1 cellular context compared by ENCODE assay signal in the genomic region with DNA sequence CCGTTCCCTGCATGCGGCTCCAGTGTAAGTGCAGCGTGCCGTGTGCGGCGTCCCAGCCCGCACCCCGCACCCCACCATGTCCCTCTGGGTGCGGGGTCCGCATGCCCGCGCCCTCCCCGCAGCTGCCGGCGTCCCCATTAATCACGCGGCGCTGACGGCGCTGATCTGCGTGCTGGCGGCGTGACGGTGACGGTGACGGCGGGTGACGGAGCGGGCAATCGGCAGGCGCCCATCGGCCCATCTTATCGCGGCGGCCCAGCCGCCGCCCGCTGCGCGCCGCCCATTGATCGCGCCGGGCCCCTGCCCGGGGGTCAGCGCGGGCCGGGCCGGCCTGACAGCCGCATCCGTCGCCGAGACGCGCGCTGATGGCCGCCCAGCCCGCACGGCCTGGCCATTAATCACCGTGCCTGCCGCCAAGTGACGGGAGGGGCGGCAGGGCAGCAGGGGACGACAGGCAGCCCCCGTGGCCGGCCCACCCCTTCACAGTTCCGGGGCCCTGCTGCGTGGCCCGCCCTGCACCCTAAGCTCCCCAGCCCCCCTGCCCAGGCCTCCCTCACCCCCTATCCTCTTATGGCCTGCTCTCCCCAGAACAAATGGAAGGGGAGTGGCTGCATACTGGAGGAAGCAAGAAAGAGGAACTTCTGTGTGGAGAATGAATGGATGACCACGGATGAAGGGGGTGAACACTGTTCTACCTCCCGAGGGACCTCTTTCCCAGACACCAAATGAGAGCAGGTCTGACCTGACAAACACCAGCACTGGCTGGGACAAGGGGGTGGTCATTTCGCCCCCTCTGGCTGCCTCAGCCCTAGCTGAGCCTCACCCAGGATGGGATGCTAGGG.
TF ChIP-seq lines count a peak whose summit lies in the region.

No MANE protein-coding gene starts in this region.

TF ChIP-seq in K562, 482 proteins besides CTCF, POLR2A, EP300 and RAD21 (continued from another document and continues in another):
- TF ChIP-seq, protein P1, sequence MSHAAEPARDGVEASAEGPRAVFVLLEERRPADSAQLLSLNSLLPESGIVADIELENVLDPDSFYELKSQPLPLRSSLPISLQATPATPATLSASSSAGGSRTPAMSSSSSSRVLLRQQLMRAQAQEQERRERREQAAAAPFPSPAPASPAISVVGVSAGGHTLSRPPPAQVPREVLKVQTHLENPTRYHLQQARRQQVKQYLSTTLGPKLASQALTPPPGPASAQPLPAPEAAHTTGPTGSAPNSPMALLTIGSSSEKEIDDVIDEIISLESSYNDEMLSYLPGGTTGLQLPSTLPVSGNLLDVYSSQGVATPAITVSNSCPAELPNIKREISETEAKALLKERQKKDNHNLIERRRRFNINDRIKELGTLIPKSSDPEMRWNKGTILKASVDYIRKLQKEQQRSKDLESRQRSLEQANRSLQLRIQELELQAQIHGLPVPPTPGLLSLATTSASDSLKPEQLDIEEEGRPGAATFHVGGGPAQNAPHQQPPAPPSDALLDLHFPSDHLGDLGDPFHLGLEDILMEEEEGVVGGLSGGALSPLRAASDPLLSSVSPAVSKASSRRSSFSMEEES (CRISPR knock-in tag; IDR thresholded peaks at IDR 0.05): no peak
- TF ChIP-seq, protein P2, sequence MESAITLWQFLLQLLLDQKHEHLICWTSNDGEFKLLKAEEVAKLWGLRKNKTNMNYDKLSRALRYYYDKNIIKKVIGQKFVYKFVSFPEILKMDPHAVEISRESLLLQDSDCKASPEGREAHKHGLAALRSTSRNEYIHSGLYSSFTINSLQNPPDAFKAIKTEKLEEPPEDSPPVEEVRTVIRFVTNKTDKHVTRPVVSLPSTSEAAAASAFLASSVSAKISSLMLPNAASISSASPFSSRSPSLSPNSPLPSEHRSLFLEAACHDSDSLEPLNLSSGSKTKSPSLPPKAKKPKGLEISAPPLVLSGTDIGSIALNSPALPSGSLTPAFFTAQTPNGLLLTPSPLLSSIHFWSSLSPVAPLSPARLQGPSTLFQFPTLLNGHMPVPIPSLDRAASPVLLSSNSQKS (CRISPR knock-in tag; IDR thresholded peaks at IDR 0.05): no peak
- TF ChIP-seq ZFP30 (CRISPR knock-in tag; IDR thresholded peaks at IDR 0.05; ENCODE audit: borderline replicate concordance) (no peak), MECOM (CRISPR knock-in tag; IDR thresholded peaks at IDR 0.05) (no peak), ZNF263 (CRISPR knock-in tag; IDR thresholded peaks at IDR 0.05; ENCODE audit: borderline replicate concordance) (no peak), TCF3 (CRISPR knock-in tag; IDR thresholded peaks at IDR 0.05) (peak; percentile 85), ZNF75A (CRISPR knock-in tag; IDR thresholded peaks at IDR 0.05) (no peak), HMG20A (CRISPR knock-in tag; conservative IDR thresholded peaks at IDR 0.05) (no peak), ETV1 (tag; conservative IDR thresholded peaks at IDR 0.05; ENCODE audit: low read depth) (no peak), MXI1 (IDR thresholded peaks at IDR 0.05; ENCODE audit: low read depth, low read length) (no peak), TAF15 (IDR thresholded peaks at IDR 0.05; ENCODE audit: low read depth, low read length) (no peak), BMI1 (IDR thresholded peaks at IDR 0.05; ENCODE audit: low read length) (no peak), SP1 (CRISPR knock-in tag; IDR thresholded peaks at IDR 0.05) (no peak; the same call in 1 of the 2 replicates), DPF2 (IDR thresholded peaks at IDR 0.05) (no peak; the same call in none of the 2 replicates), KHSRP (IDR thresholded peaks at IDR 0.05) (peak; percentile 53; the same call in 1 of the 2 replicates), PHTF2 (CRISPR knock-in tag; IDR thresholded peaks at IDR 0.05) (no peak), CBFA2T2 (conservative IDR thresholded peaks at IDR 0.05) (peak; percentile 42; the same call in 1 of the 2 replicates), EZH2 (IDR thresholded peaks at IDR 0.05; ENCODE audit: borderline replicate concordance, low read depth, low read length) (no peak), HEY1 (CRISPR knock-in tag; IDR thresholded peaks at IDR 0.05; ENCODE audit: borderline replicate concordance) (no peak), DIDO1 (tag; IDR thresholded peaks at IDR 0.05; ENCODE audit: low read depth) (no peak), THRAP3 (IDR thresholded peaks at IDR 0.05; ENCODE audit: borderline replicate concordance) (no peak), TBL1XR1 (IDR thresholded peaks at IDR 0.05; ENCODE audit: low read length in 2 of 2) (peak in 1 of 2 experiments; percentile 77; a peak in 2 of 4 replicates), ELF2 (CRISPR knock-in tag; IDR thresholded peaks at IDR 0.05) (no peak), MTF1 (CRISPR knock-in tag; IDR thresholded peaks at IDR 0.05; ENCODE audit: borderline replicate concordance) (no peak), ZSCAN32 (CRISPR knock-in tag; IDR thresholded peaks at IDR 0.05) (no peak), FUS (optimal IDR thresholded peaks at IDR 0.05; ENCODE audit: low read depth, low read length) (peak; percentile 66), ZNF766 (CRISPR knock-in tag; conservative IDR thresholded peaks at IDR 0.05) (peak; percentile 48; the same call in 1 of the 2 replicates), PURB (CRISPR knock-in tag; IDR thresholded peaks at IDR 0.05; ENCODE audit: low read depth) (no peak), TAF9B (IDR thresholded peaks at IDR 0.05; ENCODE audit: partially characterized antibody) (no peak), MTA2 (IDR thresholded peaks at IDR 0.05; ENCODE audit: low read depth) (no peak), TCF7 (IDR thresholded peaks at IDR 0.05; ENCODE audit: borderline replicate concordance) (no peak), ARID1B (IDR thresholded peaks at IDR 0.05) (peak; percentile 74), JUND (IDR thresholded peaks at IDR 0.05; ENCODE audit: borderline replicate concordance, low read depth, low read length) (peak; percentile 66), JUND (tag; IDR thresholded peaks at IDR 0.05; ENCODE audit: borderline replicate concordance, low read depth, low read length) (no peak; the same call in 2 of the 3 replicates), ZNF76 (CRISPR knock-in tag; IDR thresholded peaks at IDR 0.05; ENCODE audit: borderline replicate concordance) (no peak), ZNF41 (CRISPR knock-in tag; conservative IDR thresholded peaks at IDR 0.05) (no peak), ZNF316 (IDR thresholded peaks at IDR 0.05) (no peak), HNRNPK (IDR thresholded peaks at IDR 0.05; ENCODE audit: low read depth, low read length, poor library complexity, severe bottlenecking) (peak; percentile 46), LEF1 (IDR thresholded peaks at IDR 0.05) (no peak), YY1 (IDR thresholded peaks at IDR 0.05; ENCODE audit: borderline replicate concordance in 1 of 3, control insufficient read depth in 1 of 3, extremely low read depth in 1 of 3, insufficient read depth in 3 of 3, insufficient read length in 1 of 3, insufficient replicate concordance in 2 of 3, low read depth in 1 of 3, low read length in 2 of 3) (peak in 1 of 3 experiments; percentile 78), CHCHD3 (CRISPR knock-in tag; IDR thresholded peaks at IDR 0.05) (no peak), E2F3 (CRISPR knock-in tag; IDR thresholded peaks at IDR 0.05) (no peak), MEF2D (tag; conservative IDR thresholded peaks at IDR 0.05; ENCODE audit: low read depth) (no peak)
- TF ChIP-seq, protein P3, sequence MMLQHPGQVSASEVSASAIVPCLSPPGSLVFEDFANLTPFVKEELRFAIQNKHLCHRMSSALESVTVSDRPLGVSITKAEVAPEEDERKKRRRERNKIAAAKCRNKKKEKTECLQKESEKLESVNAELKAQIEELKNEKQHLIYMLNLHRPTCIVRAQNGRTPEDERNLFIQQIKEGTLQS (IDR thresholded peaks at IDR 0.05): 0 out of 2 replicates have a peak, but pooled peaks have one; percentile 17
- TF ChIP-seq, protein P3 (CRISPR knock-in tag; conservative IDR thresholded peaks at IDR 0.05): no peak
- TF ChIP-seq, protein P4, sequence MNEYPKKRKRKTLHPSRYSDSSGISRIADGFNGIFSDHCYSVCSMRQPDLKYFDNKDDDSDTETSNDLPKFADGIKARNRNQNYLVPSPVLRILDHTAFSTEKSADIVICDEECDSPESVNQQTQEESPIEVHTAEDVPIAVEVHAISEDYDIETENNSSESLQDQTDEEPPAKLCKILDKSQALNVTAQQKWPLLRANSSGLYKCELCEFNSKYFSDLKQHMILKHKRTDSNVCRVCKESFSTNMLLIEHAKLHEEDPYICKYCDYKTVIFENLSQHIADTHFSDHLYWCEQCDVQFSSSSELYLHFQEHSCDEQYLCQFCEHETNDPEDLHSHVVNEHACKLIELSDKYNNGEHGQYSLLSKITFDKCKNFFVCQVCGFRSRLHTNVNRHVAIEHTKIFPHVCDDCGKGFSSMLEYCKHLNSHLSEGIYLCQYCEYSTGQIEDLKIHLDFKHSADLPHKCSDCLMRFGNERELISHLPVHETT (CRISPR knock-in tag; conservative IDR thresholded peaks at IDR 0.05 in 1 of 2, IDR thresholded peaks at IDR 0.05 in 1 of 2): peak in 1 of 2 experiments; percentile 90; a peak in 2 of 4 replicates
- TF ChIP-seq, protein P5, sequence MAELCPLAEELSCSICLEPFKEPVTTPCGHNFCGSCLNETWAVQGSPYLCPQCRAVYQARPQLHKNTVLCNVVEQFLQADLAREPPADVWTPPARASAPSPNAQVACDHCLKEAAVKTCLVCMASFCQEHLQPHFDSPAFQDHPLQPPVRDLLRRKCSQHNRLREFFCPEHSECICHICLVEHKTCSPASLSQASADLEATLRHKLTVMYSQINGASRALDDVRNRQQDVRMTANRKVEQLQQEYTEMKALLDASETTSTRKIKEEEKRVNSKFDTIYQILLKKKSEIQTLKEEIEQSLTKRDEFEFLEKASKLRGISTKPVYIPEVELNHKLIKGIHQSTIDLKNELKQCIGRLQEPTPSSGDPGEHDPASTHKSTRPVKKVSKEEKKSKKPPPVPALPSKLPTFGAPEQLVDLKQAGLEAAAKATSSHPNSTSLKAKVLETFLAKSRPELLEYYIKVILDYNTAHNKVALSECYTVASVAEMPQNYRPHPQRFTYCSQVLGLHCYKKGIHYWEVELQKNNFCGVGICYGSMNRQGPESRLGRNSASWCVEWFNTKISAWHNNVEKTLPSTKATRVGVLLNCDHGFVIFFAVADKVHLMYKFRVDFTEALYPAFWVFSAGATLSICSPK (IDR thresholded peaks at IDR 0.05; ENCODE audit: borderline replicate concordance): no peak
- TF ChIP-seq, protein P6, sequence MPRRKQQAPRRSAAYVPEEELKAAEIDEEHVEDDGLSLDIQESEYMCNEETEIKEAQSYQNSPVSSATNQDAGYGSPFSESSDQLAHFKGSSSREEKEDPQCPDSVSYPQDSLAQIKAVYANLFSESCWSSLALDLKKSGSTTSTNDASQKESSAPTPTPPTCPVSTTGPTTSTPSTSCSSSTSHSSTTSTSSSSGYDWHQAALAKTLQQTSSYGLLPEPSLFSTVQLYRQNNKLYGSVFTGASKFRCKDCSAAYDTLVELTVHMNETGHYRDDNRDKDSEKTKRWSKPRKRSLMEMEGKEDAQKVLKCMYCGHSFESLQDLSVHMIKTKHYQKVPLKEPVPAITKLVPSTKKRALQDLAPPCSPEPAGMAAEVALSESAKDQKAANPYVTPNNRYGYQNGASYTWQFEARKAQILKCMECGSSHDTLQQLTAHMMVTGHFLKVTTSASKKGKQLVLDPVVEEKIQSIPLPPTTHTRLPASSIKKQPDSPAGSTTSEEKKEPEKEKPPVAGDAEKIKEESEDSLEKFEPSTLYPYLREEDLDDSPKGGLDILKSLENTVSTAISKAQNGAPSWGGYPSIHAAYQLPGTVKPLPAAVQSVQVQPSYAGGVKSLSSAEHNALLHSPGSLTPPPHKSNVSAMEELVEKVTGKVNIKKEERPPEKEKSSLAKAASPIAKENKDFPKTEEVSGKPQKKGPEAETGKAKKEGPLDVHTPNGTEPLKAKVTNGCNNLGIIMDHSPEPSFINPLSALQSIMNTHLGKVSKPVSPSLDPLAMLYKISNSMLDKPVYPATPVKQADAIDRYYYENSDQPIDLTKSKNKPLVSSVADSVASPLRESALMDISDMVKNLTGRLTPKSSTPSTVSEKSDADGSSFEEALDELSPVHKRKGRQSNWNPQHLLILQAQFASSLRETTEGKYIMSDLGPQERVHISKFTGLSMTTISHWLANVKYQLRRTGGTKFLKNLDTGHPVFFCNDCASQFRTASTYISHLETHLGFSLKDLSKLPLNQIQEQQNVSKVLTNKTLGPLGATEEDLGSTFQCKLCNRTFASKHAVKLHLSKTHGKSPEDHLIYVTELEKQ (CRISPR knock-in tag; IDR thresholded peaks at IDR 0.05): no peak
- TF ChIP-seq, protein P7, sequence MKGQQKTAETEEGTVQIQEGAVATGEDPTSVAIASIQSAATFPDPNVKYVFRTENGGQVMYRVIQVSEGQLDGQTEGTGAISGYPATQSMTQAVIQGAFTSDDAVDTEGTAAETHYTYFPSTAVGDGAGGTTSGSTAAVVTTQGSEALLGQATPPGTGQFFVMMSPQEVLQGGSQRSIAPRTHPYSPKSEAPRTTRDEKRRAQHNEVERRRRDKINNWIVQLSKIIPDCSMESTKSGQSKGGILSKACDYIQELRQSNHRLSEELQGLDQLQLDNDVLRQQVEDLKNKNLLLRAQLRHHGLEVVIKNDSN (CRISPR knock-in tag; IDR thresholded peaks at IDR 0.05): peak; percentile 39; the same call in 1 of the 2 replicates
- TF ChIP-seq, protein P8, sequence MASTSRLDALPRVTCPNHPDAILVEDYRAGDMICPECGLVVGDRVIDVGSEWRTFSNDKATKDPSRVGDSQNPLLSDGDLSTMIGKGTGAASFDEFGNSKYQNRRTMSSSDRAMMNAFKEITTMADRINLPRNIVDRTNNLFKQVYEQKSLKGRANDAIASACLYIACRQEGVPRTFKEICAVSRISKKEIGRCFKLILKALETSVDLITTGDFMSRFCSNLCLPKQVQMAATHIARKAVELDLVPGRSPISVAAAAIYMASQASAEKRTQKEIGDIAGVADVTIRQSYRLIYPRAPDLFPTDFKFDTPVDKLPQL (IDR thresholded peaks at IDR 0.05; ENCODE audit: extremely low read depth, insufficient read length): no peak
- TF ChIP-seq, protein P9, sequence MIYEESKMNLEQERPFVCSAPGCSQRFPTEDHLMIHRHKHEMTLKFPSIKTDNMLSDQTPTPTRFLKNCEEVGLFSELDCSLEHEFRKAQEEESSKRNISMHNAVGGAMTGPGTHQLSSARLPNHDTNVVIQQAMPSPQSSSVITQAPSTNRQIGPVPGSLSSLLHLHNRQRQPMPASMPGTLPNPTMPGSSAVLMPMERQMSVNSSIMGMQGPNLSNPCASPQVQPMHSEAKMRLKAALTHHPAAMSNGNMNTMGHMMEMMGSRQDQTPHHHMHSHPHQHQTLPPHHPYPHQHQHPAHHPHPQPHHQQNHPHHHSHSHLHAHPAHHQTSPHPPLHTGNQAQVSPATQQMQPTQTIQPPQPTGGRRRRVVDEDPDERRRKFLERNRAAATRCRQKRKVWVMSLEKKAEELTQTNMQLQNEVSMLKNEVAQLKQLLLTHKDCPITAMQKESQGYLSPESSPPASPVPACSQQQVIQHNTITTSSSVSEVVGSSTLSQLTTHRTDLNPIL (CRISPR knock-in tag; IDR thresholded peaks at IDR 0.05): no peak
- TF ChIP-seq, protein P10, sequence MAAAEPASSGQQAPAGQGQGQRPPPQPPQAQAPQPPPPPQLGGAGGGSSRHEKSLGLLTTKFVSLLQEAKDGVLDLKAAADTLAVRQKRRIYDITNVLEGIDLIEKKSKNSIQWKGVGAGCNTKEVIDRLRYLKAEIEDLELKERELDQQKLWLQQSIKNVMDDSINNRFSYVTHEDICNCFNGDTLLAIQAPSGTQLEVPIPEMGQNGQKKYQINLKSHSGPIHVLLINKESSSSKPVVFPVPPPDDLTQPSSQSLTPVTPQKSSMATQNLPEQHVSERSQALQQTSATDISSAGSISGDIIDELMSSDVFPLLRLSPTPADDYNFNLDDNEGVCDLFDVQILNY (CRISPR knock-in tag; IDR thresholded peaks at IDR 0.05): no peak
